In genomic region chr13:64333888-64334287, GRCh38 we compare ENCODE assay signal across 21 cellular contexts.
"Had no signal": no experiment of that assay in that cellular context is flagged by ENCODE, and none has a peak within 500 bp of the region (broad histone marks: within the 10 kb centered on the region; RNA-seq: fewer than 3 reads in every experiment).

No MANE protein-coding gene starts in this region.

- H3K4me1 ChIP-seq: lower lobe of right lung, right atrium auricular region, right lobe of liver, tibial nerve, uterus had no signal

- DNase-seq: hippocampal formation; left ventricle myocardium superior; lower lobe of right lung; mammary epithelial cell; mesenchymal stem cell; naive thymus-derived CD8-positive, alpha-beta T cell; ovary; right lobe of liver; stimulated activated CD4-positive, alpha-beta T cell treated with anti-CD3 and anti-CD28 coated beads, Interleukin-1b, Interleukin-23, amount 100 ng/mL, for 48 hours; stimulated activated CD4-positive, alpha-beta T cell treated with anti-CD3 and anti-CD28 coated beads, Interleukin-2, amount 100 ng/mL, for 48 hours; stimulated activated CD4-positive, alpha-beta T cell treated with anti-CD3 and anti-CD28 coated beads, Interleukin-4, amount 100 ng/mL, for 4 hours; stimulated activated CD8-positive, alpha-beta memory T cell treated with anti-CD3 and anti-CD28 coated beads, Interleukin-4, amount 100 ng/mL, for 48 hours; stimulated activated naive CD4-positive, alpha-beta T cell treated with Interleukin-2 at 50 U/mL for 16 hours; stimulated activated naive CD8-positive, alpha-beta T cell treated with anti-CD3 and anti-CD28 coated beads, Interleukin-15, amount 100 ng/mL, for 72 hours; substantia nigra; uterus had no signal

- H3K4me3 ChIP-seq: lower lobe of right lung, ovary, right atrium auricular region, right lobe of liver, smooth muscle cell, tibial nerve, uterus had no signal

- ATAC-seq: left lobe of liver; left ventricle myocardium superior; naive thymus-derived CD8-positive, alpha-beta T cell; right lobe of liver; stimulated activated memory B cell treated with anti-CD40 and anti-IgM and Interleukin-4, amounts not matched to agents 10 μg/mL and 1 μg/mL and 100 μg/mL, for 72 hours; stimulated activated naive CD8-positive, alpha-beta T cell treated with anti-CD3 and anti-CD28 coated beads, Interleukin-15, amount 100 ng/mL, for 72 hours had no signal

- H3K36me3 ChIP-seq: lower lobe of right lung, ovary, right atrium auricular region, right lobe of liver, tibial nerve, uterus had no signal

- H3K27ac ChIP-seq: lower lobe of right lung, ovary, right atrium auricular region, right lobe of liver, tibial nerve, uterus had no signal

- H3K27me3 ChIP-seq: ovary, right atrium auricular region, right lobe of liver, tibial nerve, uterus had no signal

- H3K9me3 ChIP-seq: lower lobe of right lung, ovary, right atrium auricular region, right lobe of liver, uterus had no signal
